ENCODE assay signal across 23 cellular contexts in the genomic region with DNA sequence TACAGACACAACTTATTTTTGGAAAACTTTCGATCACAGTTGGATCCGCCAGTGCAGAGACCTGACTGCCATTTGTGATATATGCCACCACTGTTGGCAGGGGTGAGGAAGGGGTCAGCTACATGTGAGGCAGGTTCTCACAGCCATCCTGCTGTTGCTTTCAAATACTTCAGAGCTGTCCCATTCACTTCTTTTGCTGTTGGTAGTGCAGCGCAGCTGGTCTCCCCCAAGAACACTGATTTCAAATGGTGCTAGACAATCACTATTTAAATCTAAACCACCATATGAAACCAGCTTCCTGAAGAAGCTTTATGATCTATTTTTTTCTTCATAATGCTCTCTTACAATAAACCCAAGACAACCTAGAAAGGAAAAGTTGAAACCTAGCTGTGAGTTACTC.
DNase-seq lines count a peak whose midpoint lies in the region; ATAC-seq, FAIRE-seq and TF ChIP-seq lines count a peak whose summit lies in the region.
"Had no signal": no experiment of that assay in that cellular context is flagged by ENCODE, and none has a peak within 500 bp of the region (broad histone marks: within the 10 kb centered on the region; RNA-seq: fewer than 3 reads in every experiment).

No MANE protein-coding gene starts in this region.

- POLR2A ChIA-PET in A549 (lab: Yijun Ruan, JAX) = no interaction called here
- POLR2A ChIA-PET in CD4-positive, alpha-beta memory T cell (lab: Charles Lee; ENCODE audit: partially characterized antibody) = interaction anchor here (1.0 to 1.2 kb wide), 2 partner anchors 11 to 19 kb away, joined by 3 to 5 read pairs; no protein-coding TSS in a partner anchor

- H3K27me3 ChIP-seq in CD4-positive, alpha-beta memory T cell (ENCODE audit: insufficient read depth, low read length) = no peaks in the 10 kb centered on the region
- H3K27me3 ChIP-seq: cardiac muscle cell, dorsolateral prefrontal cortex, neutrophil, right atrium auricular region, upper lobe of right lung had no signal

- peak overlapping the region in 6 of 7 donors; percentile 4 to 75 (median 48) for H3K27ac Mint-ChIP-seq in CD4-positive, alpha-beta memory T cell
- H3K27ac Mint-ChIP-seq: T-helper 2 cell treated with Interferon-gamma antibody and Interleukin-4, amounts not matched to agents 5 μg/mL and 100 μg/mL, for 36 hours had no signal

- no peak for TF ChIP-seq POLR2A in A549 (IDR thresholded peaks at IDR 0.05; ENCODE audit: low read length)

- H3K4me3 Mint-ChIP-seq in CD4-positive, alpha-beta memory T cell = peak overlapping the region in 2 of 8 donors; percentile 7 to 18
- H3K4me3 Mint-ChIP-seq: T-helper 2 cell treated with Interferon-gamma antibody and Interleukin-4, amounts not matched to agents 5 μg/mL and 100 μg/mL, for 36 hours had no signal

- TF ChIP-seq CTCF in A549 (IDR thresholded peaks at IDR 0.05) = no peak

- peaks cover 97% of the 10 kb centered on the region for H3K4me1 ChIP-seq in A549
- peaks cover 15% of the 10 kb centered on the region for H3K4me1 ChIP-seq in CD4-positive, alpha-beta memory T cell (ENCODE audit: insufficient read depth, low read length)

- H3K4me1 Mint-ChIP-seq in CD4-positive, alpha-beta memory T cell = peaks cover 36 to 75% (median 50%) of the 10 kb centered on the region in 4 donors

- peaks cover 62 to 87% of the 10 kb centered on the region in 2 donors for H3K36me3 Mint-ChIP-seq in CD4-positive, alpha-beta memory T cell

- no peak for ATAC-seq in A549
- ATAC-seq: esophagus mucosa, left lobe of liver, upper lobe of right lung had no signal

- H3K27me3 Mint-ChIP-seq in CD4-positive, alpha-beta memory T cell = no peaks in the 10 kb centered on the region

- no peak for FAIRE-seq in A549 (lab: Jason Lieb, UNC)

- WGBS in A549 (ENCODE audit: missing lambda C conversion rate) = 87% methylated on average over 3 of the region's 3 CpGs

- H3K9me3 ChIP-seq in A549 (no peaks in the 10 kb centered on the region), SK-N-MC (ENCODE audit: low read depth, low read length) (no peaks in the 10 kb centered on the region)
- H3K9me3 ChIP-seq in CD4-positive, alpha-beta memory T cell (ENCODE audit: control insufficient read depth in 1 of 2, low read length in 2 of 2) = no peaks in the 10 kb centered on the region
- H3K9me3 ChIP-seq: neutrophil, right atrium auricular region, upper lobe of right lung had no signal

- H3K36me3 ChIP-seq in CD4-positive, alpha-beta memory T cell (ENCODE audit: insufficient read depth, low read length) = peaks cover 63% of the 10 kb centered on the region
- H3K36me3 ChIP-seq in SK-N-MC (ENCODE audit: insufficient read depth, low read length) = peaks cover 83% of the 10 kb centered on the region
- H3K36me3 ChIP-seq: cardiac muscle cell had no signal

- peaks cover 0 to 5% (median 0%) of the 10 kb centered on the region in 8 donors for H3K9me3 Mint-ChIP-seq in CD4-positive, alpha-beta memory T cell
- H3K9me3 Mint-ChIP-seq: T-helper 2 cell treated with Interferon-gamma antibody and Interleukin-4, amounts not matched to agents 5 μg/mL and 100 μg/mL, for 36 hours had no signal

- H3K27ac ChIP-seq in A549 (peak overlapping the region; percentile 3 to 70; a peak in 4 of 6 replicates), SK-N-MC (peak overlapping the region; percentile 67), epithelial cell of prostate (peak overlapping the region; percentile 100)
- no peak overlapping the region for H3K27ac ChIP-seq in CD4-positive, alpha-beta memory T cell (ENCODE audit: low read depth, low read length)
- H3K27ac ChIP-seq: cardiac muscle cell, neutrophil, right atrium auricular region, upper lobe of right lung had no signal

- H3K4me3 ChIP-seq in A549 (no peak overlapping the region), SK-N-MC (no peak overlapping the region)
- no peak overlapping the region for H3K4me3 ChIP-seq in CD4-positive, alpha-beta memory T cell (ENCODE audit: low read length in 2 of 2)
- H3K4me3 ChIP-seq: cardiac muscle cell, dorsolateral prefrontal cortex, right atrium auricular region, upper lobe of right lung had no signal

- no peak overlapping the region for H3K4me2 ChIP-seq in A549

- TF ChIP-seq RAD21 in A549 (conservative IDR thresholded peaks at IDR 0.05 in 1 of 2, IDR thresholded peaks at IDR 0.05 in 1 of 2) = no peak

- DNase-seq in A549 (ENCODE audit: low read depth in 1 of 2, low spot score in 1 of 2) = no peak
- DNase-seq in CD4-positive, alpha-beta memory T cell = no peak
- no peak for DNase-seq in SK-N-MC (ENCODE audit: low read depth, low spot score)
- no peak for DNase-seq in epithelial cell of prostate (ENCODE audit: low read depth, low spot score)
- no peak for DNase-seq in pons (ENCODE audit: low spot score)
- no peak for DNase-seq in NCI-H2081 treated with DMSO at 0.1 percent for 48 hours (lab: John Stamatoyannopoulos, UW)
- no peak for DNase-seq in DMS53 (lab: John Stamatoyannopoulos, UW)
- DNase-seq: activated CD4-positive, CD25-positive, alpha-beta regulatory T cell; amniotic stem cell; dorsolateral prefrontal cortex; HCEC 1CT; KG1; NCI-H524; SHP77; stimulated activated CD4-positive, alpha-beta T cell treated with anti-CD3 and anti-CD28 coated beads, Interleukin-15, amount 100 ng/mL, for 24 hours; stimulated activated naive CD4-positive, alpha-beta T cell treated with Interleukin-2 at 50 U/mL for 16 hours; upper lobe of right lung had no signal

- no peak for TF ChIP-seq EP300 in A549 (IDR thresholded peaks at IDR 0.05)

- CTCF ChIA-PET in A549 (lab: Yijun Ruan, JAX) = interaction anchor here (1.6 kb wide), 1 partner anchor 19 kb away, joined by 7 read pairs; no protein-coding TSS in a partner anchor
- CTCF ChIA-PET in CD4-positive, alpha-beta memory T cell (lab: Charles Lee; ENCODE audit: partially characterized antibody) = interaction anchor here (1.2 to 1.6 kb wide), 2 partner anchors 10 to 105 kb away, joined by 3 to 4 read pairs; no protein-coding TSS in a partner anchor

- intact Hi-C loops in CD4-positive, alpha-beta memory T cell (cut with micrococcal nuclease) = no loop called here

- H3K9ac ChIP-seq in SK-N-MC (ENCODE audit: insufficient read length) = no peak overlapping the region

TF ChIP-seq in A549, 52 proteins besides CTCF, POLR2A, EP300 and RAD21:
- no peak for TF ChIP-seq CBX8 (IDR thresholded peaks at IDR 0.05)
- no peak for TF ChIP-seq MAZ (IDR thresholded peaks at IDR 0.05; ENCODE audit: borderline replicate concordance, low read depth, low read length)
- TF ChIP-seq ZFP36 (IDR thresholded peaks at IDR 0.05; ENCODE audit: borderline replicate concordance, partially characterized antibody) = no peak
- TF ChIP-seq GATA3 (IDR thresholded peaks at IDR 0.05; ENCODE audit: borderline replicate concordance) = no peak
- TF ChIP-seq FOXS1 (CRISPR knock-in tag; IDR thresholded peaks at IDR 0.05) = no peak
